ENCODE assay signal across 8 cellular contexts in genomic region chr2:169928463-169928864, GRCh38.
DNase-seq lines count a peak whose midpoint lies in the region; ATAC-seq and TF ChIP-seq lines count a peak whose summit lies in the region.

No MANE protein-coding gene starts in this region.

- H3K27me3 Mint-ChIP-seq in T-cell: no peaks in the 10 kb centered on the region

- H3K4me3 ChIP-seq in effector memory CD4-positive, alpha-beta T cell (ENCODE audit: insufficient read depth, low read depth, low read length, poor library complexity, severe bottlenecking): no peak overlapping the region

- TF ChIP-seq CTCF in RWPE1 (conservative IDR thresholded peaks at IDR 0.05; ENCODE audit: low read depth): peak; percentile 74

- no peak overlapping the region for H3K27ac ChIP-seq in RWPE1
- H3K27ac ChIP-seq in effector memory CD4-positive, alpha-beta T cell (ENCODE audit: insufficient read depth, low read length, poor library complexity, severe bottlenecking): no peak overlapping the region

- H3K36me3 ChIP-seq in effector memory CD4-positive, alpha-beta T cell (ENCODE audit: control insufficient read depth, insufficient read depth, low read length): no peaks in the 10 kb centered on the region

- no peaks in the 10 kb centered on the region for H3K9me3 Mint-ChIP-seq in T-cell

- no peak overlapping the region for H3K27ac Mint-ChIP-seq in T-cell

- CTCF ChIA-PET in RWPE1 (lab: Yijun Ruan, JAX) (interaction anchor here (0.6 to 1.2 kb wide), 4 partner anchors 25 to 449 kb away, joined by 3 to 6 read pairs (median 4); partner anchors contain the start of gene BBS5), T-cell (lab: Charles Lee) (interaction anchor here in 1 of 2 donors (1.0 to 1.1 kb wide), 5 partner anchors 13 to 400 kb away, joined by 3 to 6 read pairs (median 3); no protein-coding TSS in a partner anchor)

- POLR2A ChIA-PET in RWPE1 (lab: Yijun Ruan, JAX; ENCODE audit: low non-redundant PET) (no interaction called here), T-cell (lab: Charles Lee) (no interaction called here)

- no peak overlapping the region for H3K4me3 Mint-ChIP-seq in T-cell

- intact Hi-C loops in sciatic nerve (cut with DNase I): no loop called here

- no peaks in the 10 kb centered on the region for H3K4me1 Mint-ChIP-seq in T-cell

- H3K27me3 ChIP-seq in effector memory CD4-positive, alpha-beta T cell (replicated peaks; ENCODE audit: control insufficient read depth, insufficient read depth, low read length, poor library complexity, severe bottlenecking): no peaks in the 10 kb centered on the region

- peaks cover 26% of the 10 kb centered on the region for H3K36me3 Mint-ChIP-seq in T-cell

- ATAC-seq in sciatic nerve: peak; percentile 51
- ATAC-seq in T-cell (replicated peaks in 1 of 4): no peak

- no peaks in the 10 kb centered on the region for H3K4me1 ChIP-seq in effector memory CD4-positive, alpha-beta T cell (ENCODE audit: control insufficient read depth, insufficient read depth, low read length, poor library complexity, severe bottlenecking)

- H3K9me3 ChIP-seq in effector memory CD4-positive, alpha-beta T cell (ENCODE audit: control insufficient read depth, low read length): no peaks in the 10 kb centered on the region

- DNase-seq in DMS153 treated with DMSO at 0.1 percent for 48 hours (lab: John Stamatoyannopoulos, UW; ENCODE audit: unreplicated experiment) (peak; percentile 60), LHCN-M2 (ENCODE audit: low read depth) (peak; percentile 49), RWPE1 (ENCODE audit: low spot score) (peak; percentile 11), fibroblast of the conjunctiva (ENCODE audit: low read depth) (peak; percentile 49), sciatic nerve (ENCODE audit: low spot score) (no peak), T-cell (no peak), COLO829 (ENCODE audit: low spot score) (no peak)
- no peak for DNase-seq in effector memory CD4-positive, alpha-beta T cell

Comparison
In these comparisons a context has a peak if more than half of its experiments do, and no peak if none do; other contexts are left out.
1. DNase-seq: peak in DMS153 treated with DMSO at 0.1 percent for 48 hours (single experiment), LHCN-M2 (single experiment), RWPE1 (single experiment) and fibroblast of the conjunctiva (single experiment); none in sciatic nerve (single experiment), T-cell (0 of 34), COLO829 (single experiment) and effector memory CD4-positive, alpha-beta T cell (0 of 3).